ENCODE assay signal across 1 cellular context in the genomic region with DNA sequence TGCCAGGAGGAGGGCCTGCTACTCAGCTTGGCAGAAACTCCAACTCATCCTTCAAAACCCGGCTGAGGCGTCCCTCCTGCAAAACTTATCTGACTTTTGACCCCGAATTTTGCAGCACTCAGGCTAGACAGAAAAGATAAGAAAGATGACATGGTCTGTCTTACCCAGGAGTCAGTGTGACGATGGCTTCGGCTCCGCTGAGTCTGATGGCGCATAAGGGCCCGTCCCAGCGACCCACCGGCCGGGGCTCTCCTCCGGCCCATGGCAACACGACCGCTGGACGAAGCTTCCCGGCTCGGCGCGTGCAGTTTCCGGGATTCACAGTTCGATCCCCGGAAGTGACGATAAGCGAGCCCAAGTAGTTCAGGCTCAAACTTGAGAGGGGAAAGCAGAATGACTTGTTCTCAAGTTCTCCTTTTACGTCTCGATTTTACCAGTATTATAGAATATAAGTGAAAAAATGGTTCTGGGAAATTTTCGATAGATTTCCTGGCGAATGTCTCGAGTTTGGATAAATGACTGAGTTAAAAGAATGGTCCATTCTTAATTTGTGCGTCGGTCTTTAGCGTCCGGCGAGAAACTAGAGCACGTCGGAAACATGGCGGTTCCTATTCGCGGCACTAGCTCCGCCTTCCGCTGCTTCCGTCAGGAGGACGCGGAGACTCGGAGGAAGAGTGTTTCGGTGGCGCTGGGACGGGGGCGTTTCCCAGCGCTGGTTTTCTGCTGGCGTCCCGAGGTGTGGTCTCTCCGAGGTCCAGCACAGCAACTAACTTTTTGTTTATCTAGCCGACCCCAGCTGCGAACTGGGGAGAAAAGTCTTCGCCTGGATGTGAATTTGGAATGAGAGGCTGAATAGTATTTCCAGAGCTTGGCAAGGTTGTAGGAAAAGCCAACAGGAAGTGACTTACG.
TF ChIP-seq lines count a peak whose summit lies in the region.

TSS of gene LSG1 (minus strand) at position 292 of the 909 bp plus-strand sequence. CDS start at position 263, 29 bp downstream.

TF ChIP-seq in K562, 482 proteins besides CTCF, POLR2A, EP300 and RAD21 (continued from another document):
- TF ChIP-seq MGA (IDR thresholded peaks at IDR 0.05), result peak; percentile 47
- no peak for TF ChIP-seq ZNF224 (CRISPR knock-in tag; IDR thresholded peaks at IDR 0.05)
- peak; percentile 69 for TF ChIP-seq TAF9B (IDR thresholded peaks at IDR 0.05; ENCODE audit: partially characterized antibody)
- TF ChIP-seq LEF1 (IDR thresholded peaks at IDR 0.05), result peak; percentile 13; the same call in 1 of the 2 replicates
- TF ChIP-seq, protein P1, sequence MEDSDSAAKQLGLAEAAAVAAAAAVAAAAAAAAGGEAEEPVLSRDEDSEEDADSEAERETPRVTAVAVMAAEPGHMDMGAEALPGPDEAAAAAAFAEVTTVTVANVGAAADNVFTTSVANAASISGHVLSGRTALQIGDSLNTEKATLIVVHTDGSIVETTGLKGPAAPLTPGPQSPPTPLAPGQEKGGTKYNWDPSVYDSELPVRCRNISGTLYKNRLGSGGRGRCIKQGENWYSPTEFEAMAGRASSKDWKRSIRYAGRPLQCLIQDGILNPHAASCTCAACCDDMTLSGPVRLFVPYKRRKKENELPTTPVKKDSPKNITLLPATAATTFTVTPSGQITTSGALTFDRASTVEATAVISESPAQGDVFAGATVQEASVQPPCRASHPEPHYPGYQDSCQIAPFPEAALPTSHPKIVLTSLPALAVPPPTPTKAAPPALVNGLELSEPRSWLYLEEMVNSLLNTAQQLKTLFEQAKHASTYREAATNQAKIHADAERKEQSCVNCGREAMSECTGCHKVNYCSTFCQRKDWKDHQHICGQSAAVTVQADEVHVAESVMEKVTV (CRISPR knock-in tag; IDR thresholded peaks at IDR 0.05), result 0 out of 2 replicates have a peak, but pooled peaks have one; percentile 29
- peak; percentile 52; the same call in 1 of the 2 replicates for TF ChIP-seq ZNF766 (CRISPR knock-in tag; conservative IDR thresholded peaks at IDR 0.05)
- TF ChIP-seq TAF15 (IDR thresholded peaks at IDR 0.05; ENCODE audit: low read depth, low read length), result no peak
- TF ChIP-seq, protein P2, sequence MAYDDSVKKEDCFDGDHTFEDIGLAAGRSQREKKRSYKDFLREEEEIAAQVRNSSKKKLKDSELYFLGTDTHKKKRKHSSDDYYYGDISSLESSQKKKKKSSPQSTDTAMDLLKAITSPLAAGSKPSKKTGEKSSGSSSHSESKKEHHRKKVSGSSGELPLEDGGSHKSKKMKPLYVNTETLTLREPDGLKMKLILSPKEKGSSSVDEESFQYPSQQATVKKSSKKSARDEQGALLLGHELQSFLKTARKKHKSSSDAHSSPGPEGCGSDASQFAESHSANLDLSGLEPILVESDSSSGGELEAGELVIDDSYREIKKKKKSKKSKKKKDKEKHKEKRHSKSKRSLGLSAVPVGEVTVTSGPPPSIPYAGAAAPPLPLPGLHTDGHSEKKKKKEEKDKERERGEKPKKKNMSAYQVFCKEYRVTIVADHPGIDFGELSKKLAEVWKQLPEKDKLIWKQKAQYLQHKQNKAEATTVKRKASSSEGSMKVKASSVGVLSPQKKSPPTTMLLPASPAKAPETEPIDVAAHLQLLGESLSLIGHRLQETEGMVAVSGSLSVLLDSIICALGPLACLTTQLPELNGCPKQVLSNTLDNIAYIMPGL (CRISPR knock-in tag; IDR thresholded peaks at IDR 0.05), result 0 out of 2 replicates have a peak, but pooled peaks have one; percentile 32
- TF ChIP-seq GABPA (tag; conservative IDR thresholded peaks at IDR 0.05; ENCODE audit: low read depth), result peak; percentile 98
- peak; percentile 34; the same call in 1 of the 2 replicates for TF ChIP-seq TCF3 (CRISPR knock-in tag; IDR thresholded peaks at IDR 0.05)
- peak in 1 of 2 experiments; percentile 98; a peak in 2 of 4 replicates for TF ChIP-seq TRIM24 (IDR thresholded peaks at IDR 0.05)
- peak; percentile 52 for TF ChIP-seq POLR2B (IDR thresholded peaks at IDR 0.05; ENCODE audit: low read depth, partially characterized antibody)
- peak; percentile 56 for TF ChIP-seq MXI1 (IDR thresholded peaks at IDR 0.05; ENCODE audit: low read depth, low read length)
- peak; percentile 44; the same call in 1 of the 2 replicates for TF ChIP-seq HLTF (IDR thresholded peaks at IDR 0.05)
- TF ChIP-seq HCFC1 (IDR thresholded peaks at IDR 0.05; ENCODE audit: low read depth, low read length), result peak; percentile 81
- TF ChIP-seq ZNF695 (CRISPR knock-in tag; IDR thresholded peaks at IDR 0.05), result no peak
- TF ChIP-seq, protein P3, sequence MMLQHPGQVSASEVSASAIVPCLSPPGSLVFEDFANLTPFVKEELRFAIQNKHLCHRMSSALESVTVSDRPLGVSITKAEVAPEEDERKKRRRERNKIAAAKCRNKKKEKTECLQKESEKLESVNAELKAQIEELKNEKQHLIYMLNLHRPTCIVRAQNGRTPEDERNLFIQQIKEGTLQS (IDR thresholded peaks at IDR 0.05), result no peak; the same call in 1 of the 2 replicates
- TF ChIP-seq, protein P3 (CRISPR knock-in tag; conservative IDR thresholded peaks at IDR 0.05), result peak; percentile 71; the same call in 1 of the 2 replicates
- TF ChIP-seq, protein P4, sequence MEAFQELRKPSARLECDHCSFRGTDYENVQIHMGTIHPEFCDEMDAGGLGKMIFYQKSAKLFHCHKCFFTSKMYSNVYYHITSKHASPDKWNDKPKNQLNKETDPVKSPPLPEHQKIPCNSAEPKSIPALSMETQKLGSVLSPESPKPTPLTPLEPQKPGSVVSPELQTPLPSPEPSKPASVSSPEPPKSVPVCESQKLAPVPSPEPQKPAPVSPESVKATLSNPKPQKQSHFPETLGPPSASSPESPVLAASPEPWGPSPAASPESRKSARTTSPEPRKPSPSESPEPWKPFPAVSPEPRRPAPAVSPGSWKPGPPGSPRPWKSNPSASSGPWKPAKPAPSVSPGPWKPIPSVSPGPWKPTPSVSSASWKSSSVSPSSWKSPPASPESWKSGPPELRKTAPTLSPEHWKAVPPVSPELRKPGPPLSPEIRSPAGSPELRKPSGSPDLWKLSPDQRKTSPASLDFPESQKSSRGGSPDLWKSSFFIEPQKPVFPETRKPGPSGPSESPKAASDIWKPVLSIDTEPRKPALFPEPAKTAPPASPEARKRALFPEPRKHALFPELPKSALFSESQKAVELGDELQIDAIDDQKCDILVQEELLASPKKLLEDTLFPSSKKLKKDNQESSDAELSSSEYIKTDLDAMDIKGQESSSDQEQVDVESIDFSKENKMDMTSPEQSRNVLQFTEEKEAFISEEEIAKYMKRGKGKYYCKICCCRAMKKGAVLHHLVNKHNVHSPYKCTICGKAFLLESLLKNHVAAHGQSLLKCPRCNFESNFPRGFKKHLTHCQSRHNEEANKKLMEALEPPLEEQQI (IDR thresholded peaks at IDR 0.05), result peak; percentile 86
- peak; percentile 83 for TF ChIP-seq RBFOX2 (IDR thresholded peaks at IDR 0.05; ENCODE audit: low read depth, low read length)
- TF ChIP-seq BACH1 (tag; IDR thresholded peaks at IDR 0.05), result peak; percentile 71; the same call in 1 of the 2 replicates
- TF ChIP-seq GATAD2B (IDR thresholded peaks at IDR 0.05; ENCODE audit: borderline replicate concordance), result peak; percentile 78; the same call in 1 of the 2 replicates
- peak; percentile 48; the same call in 1 of the 2 replicates for TF ChIP-seq PML (IDR thresholded peaks at IDR 0.05; ENCODE audit: low read length)
- TF ChIP-seq RUNX1 (IDR thresholded peaks at IDR 0.05; ENCODE audit: low read depth), result no peak
- TF ChIP-seq ETV1 (tag; conservative IDR thresholded peaks at IDR 0.05; ENCODE audit: low read depth), result peak; percentile 96
- peak; percentile 87 for TF ChIP-seq ZNF24 (IDR thresholded peaks at IDR 0.05)
TF ChIP-seq in K562: peak in this region for 170.
